In genomic region chr22:31107206-31108118, GRCh38 we compare ENCODE assay signal across 1 cellular context.
TF ChIP-seq lines count a peak whose summit lies in the region.

Gene SELENOM, minus strand, starts transcription at chr22:31107568. Its CDS starts 63 bp downstream, at chr22:31107505.

TF ChIP-seq in K562, 482 proteins besides CTCF, POLR2A, EP300 and RAD21 (continued from another document and continues in another):
- peak; percentile 22 for TF ChIP-seq PRDM10 (IDR thresholded peaks at IDR 0.05; ENCODE audit: partially characterized antibody)
- peak in 1 of 2 experiments; percentile 90; a peak in 1 of 4 replicates for TF ChIP-seq SRF (CRISPR knock-in tag; IDR thresholded peaks at IDR 0.05)
- TF ChIP-seq PHB2 (IDR thresholded peaks at IDR 0.05; ENCODE audit: low read depth), result no peak
- no peak for TF ChIP-seq SMARCC2 (IDR thresholded peaks at IDR 0.05; ENCODE audit: low read depth)
- TF ChIP-seq CREB3L1 (IDR thresholded peaks at IDR 0.05; ENCODE audit: borderline replicate concordance, low read depth), result no peak
- no peak for TF ChIP-seq ZNF217 (CRISPR knock-in tag; IDR thresholded peaks at IDR 0.05)
- no peak for TF ChIP-seq MXD1 (CRISPR knock-in tag; IDR thresholded peaks at IDR 0.05; ENCODE audit: borderline replicate concordance, poor library complexity, severe bottlenecking)
- TF ChIP-seq ZBTB17 (CRISPR knock-in tag; IDR thresholded peaks at IDR 0.05), result no peak
- no peak for TF ChIP-seq POLR3G (IDR thresholded peaks at IDR 0.05; ENCODE audit: extremely low read depth, insufficient read length, insufficient replicate concordance)
- peak; percentile 48; the same call in 1 of the 2 replicates for TF ChIP-seq ATF7 (IDR thresholded peaks at IDR 0.05)
- TF ChIP-seq DACH1 (IDR thresholded peaks at IDR 0.05; ENCODE audit: partially characterized antibody), result no peak
- TF ChIP-seq UBTF (IDR thresholded peaks at IDR 0.05; ENCODE audit: borderline replicate concordance in 1 of 2, low read depth in 2 of 2, low read length in 2 of 2), result peak in 1 of 2 experiments; percentile 15; a peak in 1 of 4 replicates
- no peak for TF ChIP-seq WHSC1 (IDR thresholded peaks at IDR 0.05; ENCODE audit: low read length)
- TF ChIP-seq USF1 (CRISPR knock-in tag; IDR thresholded peaks at IDR 0.05), result no peak
- no peak for TF ChIP-seq BRCA1 (IDR thresholded peaks at IDR 0.05)
- TF ChIP-seq BRCA1 (CRISPR knock-in tag; IDR thresholded peaks at IDR 0.05), result no peak
- no peak for TF ChIP-seq GTF2F1 (IDR thresholded peaks at IDR 0.05; ENCODE audit: low read depth, low read length)
- TF ChIP-seq ZBTB11 (CRISPR knock-in tag; IDR thresholded peaks at IDR 0.05), result peak in 1 of 3 experiments; percentile 51; a peak in 2 of 6 replicates
- TF ChIP-seq ZNF785 (CRISPR knock-in tag; IDR thresholded peaks at IDR 0.05), result no peak
- TF ChIP-seq ARID1B (IDR thresholded peaks at IDR 0.05), result no peak; the same call in 1 of the 2 replicates
- peak; percentile 76 to 80 for TF ChIP-seq NRF1 (conservative IDR thresholded peaks at IDR 0.05 in 1 of 2, IDR thresholded peaks at IDR 0.05 in 1 of 2)
- TF ChIP-seq MYNN (IDR thresholded peaks at IDR 0.05), result no peak
- TF ChIP-seq MYNN (CRISPR knock-in tag; IDR thresholded peaks at IDR 0.05), result no peak
- TF ChIP-seq JUND (IDR thresholded peaks at IDR 0.05; ENCODE audit: borderline replicate concordance, low read depth, low read length), result peak; percentile 37
- TF ChIP-seq JUND (tag; IDR thresholded peaks at IDR 0.05; ENCODE audit: borderline replicate concordance, low read depth, low read length), result no peak
- no peak for TF ChIP-seq CBFA2T2 (conservative IDR thresholded peaks at IDR 0.05)
- TF ChIP-seq RBBP5 (IDR thresholded peaks at IDR 0.05; ENCODE audit: borderline replicate concordance, insufficient read depth, low read length, poor library complexity, severe bottlenecking), result no peak
- TF ChIP-seq ZSCAN29 (IDR thresholded peaks at IDR 0.05), result no peak
- TF ChIP-seq RFX5 (IDR thresholded peaks at IDR 0.05; ENCODE audit: low read depth, low read length), result no peak
- TF ChIP-seq RNF219 (CRISPR knock-in tag; IDR thresholded peaks at IDR 0.05), result no peak
- TF ChIP-seq NCOA6 (IDR thresholded peaks at IDR 0.05), result no peak
- TF ChIP-seq ZFP30 (CRISPR knock-in tag; IDR thresholded peaks at IDR 0.05; ENCODE audit: borderline replicate concordance), result no peak
- peak; percentile 81 for TF ChIP-seq C11orf30 (IDR thresholded peaks at IDR 0.05; ENCODE audit: low read depth)
- no peak for TF ChIP-seq REST (CRISPR knock-in tag; IDR thresholded peaks at IDR 0.05; ENCODE audit: low read depth)
- no peak for TF ChIP-seq CBFB (CRISPR knock-in tag; IDR thresholded peaks at IDR 0.05)
- TF ChIP-seq DNMT1 (IDR thresholded peaks at IDR 0.05), result no peak
- no peak for TF ChIP-seq ZNF764 (CRISPR knock-in tag; IDR thresholded peaks at IDR 0.05; ENCODE audit: low read depth)
- no peak for TF ChIP-seq ELK3 (CRISPR knock-in tag; IDR thresholded peaks at IDR 0.05)
- no peak for TF ChIP-seq FOSL1 (tag; conservative IDR thresholded peaks at IDR 0.05)
- no peak for TF ChIP-seq ZNF717 (CRISPR knock-in tag; IDR thresholded peaks at IDR 0.05)
- 0 out of 2 replicates have a peak, but pooled peaks have one; percentile 41 for TF ChIP-seq SMARCA4 (IDR thresholded peaks at IDR 0.05)
- no peak for TF ChIP-seq SREBF2 (CRISPR knock-in tag; IDR thresholded peaks at IDR 0.05)
